In genomic region chr2:42360493-42360889, GRCh38 we compare ENCODE assay signal across 8 cellular contexts. TPM values are rescaled to one million over a fixed set of nuclear protein-coding genes. Genes with fewer than 3 reads are reported as not detected.
DNase-seq lines count a peak whose midpoint lies in the region; ATAC-seq and TF ChIP-seq lines count a peak whose summit lies in the region.

No MANE protein-coding gene starts in this region.

- H3T11ph ChIP-seq in H9 (ENCODE audit: low read length) = no peak overlapping the region

- peaks cover 11% of the 10 kb centered on the region for H3K79me1 ChIP-seq in H9 (ENCODE audit: insufficient read depth, low read depth, low read length, poor library complexity, severe bottlenecking)

- no peak overlapping the region; the same call in 1 of the 2 replicates for H2BK15ac ChIP-seq in H9 (ENCODE audit: low read depth, low read length)

- H3K4me3 ChIP-seq in WI38 (ENCODE audit: low read depth, low read length) (peak overlapping the region; percentile 98), sigmoid colon (peak overlapping the region; percentile 75 to 97 (median 94))

- H3K18ac ChIP-seq in H9 (ENCODE audit: insufficient read length, low read depth, low read length) = peak overlapping the region; percentile 87

- TF ChIP-seq CTCF in H9 (conservative IDR thresholded peaks at IDR 0.05) (no peak), WI38 (IDR thresholded peaks at IDR 0.05; ENCODE audit: low read depth, low read length) (no peak), glutamatergic neuron (IDR thresholded peaks at IDR 0.05; ENCODE audit: partially characterized antibody, unreplicated experiment) (no peak), sigmoid colon (IDR thresholded peaks at IDR 0.05) (no peak)

- peak overlapping the region; percentile 97; the same call in 1 of the 2 replicates for H3K14ac ChIP-seq in H9 (ENCODE audit: insufficient read depth, low read length)

- H3K23ac ChIP-seq in H9 (ENCODE audit: insufficient read length, low read depth, low read length) = no peak overlapping the region

- H4K8ac ChIP-seq in H9 (replicated peaks; ENCODE audit: insufficient read length, low read depth, low read length) = peak overlapping the region; percentile 98

- H3K27ac Mint-ChIP-seq in H9 (peak overlapping the region; percentile 99 to 100 (median 100)), glutamatergic neuron (ENCODE audit: unreplicated experiment) (peak overlapping the region; percentile 95)

- H3K23me2 ChIP-seq in H9 (ENCODE audit: insufficient read length, low read depth, low read length, poor library complexity, severe bottlenecking) = peaks cover 23% of the 10 kb centered on the region

- peak overlapping the region; percentile 94 for H3K4me3 Mint-ChIP-seq in H9
- H3K4me3 Mint-ChIP-seq in glutamatergic neuron (ENCODE audit: unreplicated experiment) = peak overlapping the region; percentile 89

- no peaks in the 10 kb centered on the region for H3K27me3 ChIP-seq in H9 (ENCODE audit: insufficient read depth, low read length)
- H3K27me3 ChIP-seq in sigmoid colon = no peaks in the 10 kb centered on the region

- peak overlapping the region; percentile 99 for H3K9ac ChIP-seq in H9 (ENCODE audit: extremely low read depth, insufficient read length, low read length)

- 0 out of 2 replicates have a peak, but pooled peaks cover 2% of the 10 kb centered on the region for H3K4me1 ChIP-seq in H9 (ENCODE audit: insufficient read depth, low read length)
- H3K4me1 ChIP-seq in sigmoid colon = peaks cover 0 to 32% (median 17%) of the 10 kb centered on the region in 4 donors

- H2AK5ac ChIP-seq in H9 (ENCODE audit: insufficient read length, low read length) = no peak overlapping the region

- TF ChIP-seq EP300 in sigmoid colon (IDR thresholded peaks at IDR 0.05) = no peak

- H2BK12ac ChIP-seq in H9 (ENCODE audit: insufficient read length, low read depth, low read length) = no peak overlapping the region

- H2AFZ ChIP-seq in H9 (ENCODE audit: low read length) = no peak overlapping the region

- no peak overlapping the region for H4K5ac ChIP-seq in H9 (ENCODE audit: insufficient read length, low read depth, low read length)

- no peak for TF ChIP-seq POLR2A in sigmoid colon (IDR thresholded peaks at IDR 0.05)

- no peak overlapping the region for H3K27ac ChIP-seq in H9 (ENCODE audit: insufficient read length, low read depth, low read length)
- H3K27ac ChIP-seq in sigmoid colon = peak overlapping the region; percentile 88 to 94 (median 92)

- H3K4ac ChIP-seq in H9 (ENCODE audit: low read depth, low read length) = no peak overlapping the region

- H3K4me1 Mint-ChIP-seq in H9 (peaks cover 25 to 28% of the 10 kb centered on the region in 2 experiments), glutamatergic neuron (ENCODE audit: low read depth, unreplicated experiment) (peaks cover 32% of the 10 kb centered on the region)

- H3K27me3 Mint-ChIP-seq in H9 (ENCODE audit: low read depth) (no peaks in the 10 kb centered on the region), glutamatergic neuron (ENCODE audit: unreplicated experiment) (peaks cover 2% of the 10 kb centered on the region)

- H3K36me3 ChIP-seq in sigmoid colon = no peaks in the 10 kb centered on the region

- H3K9me3 Mint-ChIP-seq in H9 = no peaks in the 10 kb centered on the region
- H3K9me3 Mint-ChIP-seq in glutamatergic neuron (ENCODE audit: unreplicated experiment) = peaks cover 1% of the 10 kb centered on the region

- no peaks in the 10 kb centered on the region for H4K20me1 ChIP-seq in H9 (ENCODE audit: control insufficient read depth, insufficient read depth, insufficient read length)

- H2BK20ac ChIP-seq in H9 (ENCODE audit: low read depth, low read length, poor library complexity, severe bottlenecking) = no peak overlapping the region

- no peak for DNase-seq in H9
- no peak for DNase-seq in glutamatergic neuron
- DNase-seq in sigmoid colon = no peak
- DNase-seq in HT-29 (ENCODE audit: low spot score) = no peak

- no peak overlapping the region for H3K56ac ChIP-seq in H9 (ENCODE audit: insufficient read length, low read depth, low read length)

- H2BK5ac ChIP-seq in H9 (ENCODE audit: insufficient read length, low read length) = no peak overlapping the region

- H3K36me3 Mint-ChIP-seq in H9 (ENCODE audit: insufficient read depth in 1 of 3, low read depth in 3 of 3) (peaks cover 0 to 5% (median 0%) of the 10 kb centered on the region in 3 experiments; a peak in 1 of 7 replicates), glutamatergic neuron (ENCODE audit: unreplicated experiment) (no peaks in the 10 kb centered on the region)

- H3K79me2 ChIP-seq in H9 (ENCODE audit: insufficient read depth, low read length) = peaks cover 39% of the 10 kb centered on the region; the same call in 1 of the 2 replicates

- no peak overlapping the region for H4K91ac ChIP-seq in H9 (ENCODE audit: insufficient read length, low read depth, low read length)

- no CpG with 5 or more reads among the region's 15 CpGs for WGBS in H9 (ENCODE audit: extremely low coverage, insufficient read length, low lambda C conversion rate)
- WGBS in sigmoid colon, 2 donors = 0% methylated on average over 15 of the region's 15 CpGs

- intact Hi-C loops in sigmoid colon (cut with DNase I) = loop anchor here (2.0 to 10.0 kb wide), 3 partner anchors 204 to 516 kb away; partner anchors contain the start of gene MTA3

- ATAC-seq in GM19395 (IDR thresholded peaks at IDR 0.05; ENCODE audit: unreplicated experiment) = no peak
- ATAC-seq in GM18873 (IDR thresholded peaks at IDR 0.05; ENCODE audit: low FRiP score, unreplicated experiment) = no peak
- no peak for ATAC-seq in GM18861 (IDR thresholded peaks at IDR 0.05; ENCODE audit: unreplicated experiment)

- H2BK120ac ChIP-seq in H9 (ENCODE audit: low read depth, low read length, poor library complexity, severe bottlenecking) = no peak overlapping the region

- H3K4me2 ChIP-seq in H9 (ENCODE audit: insufficient read depth, insufficient read length, low read length) = peak overlapping the region; percentile 96

- H3K9me3 ChIP-seq in H9 (ENCODE audit: control insufficient read depth, low read depth, low read length) (no peaks in the 10 kb centered on the region), sigmoid colon (no peaks in the 10 kb centered on the region)

RNA-seq across cellular contexts. Expression of gene COX7A2L, which starts 0.5 kb away (rescaled TPM):
- total RNA-seq in H9 (2021) (102 and 103 TPM in 2 replicates), glutamatergic neuron (ENCODE audit: unreplicated experiment) (98.8 TPM), sigmoid colon (100 to 1,000 TPM; 149 to 209 (median 172) TPM)
- 100 to 1,000 TPM; 149 to 270 (median 219) TPM for polyA plus RNA-seq in sigmoid colon
- total RNA-seq in HT-29 (2014; rRNA removed; shearing (Covaris generic)) = 89.7 and 93.1 TPM in 2 replicates
